ENCODE assay signal across 23 cellular contexts in the genomic region with DNA sequence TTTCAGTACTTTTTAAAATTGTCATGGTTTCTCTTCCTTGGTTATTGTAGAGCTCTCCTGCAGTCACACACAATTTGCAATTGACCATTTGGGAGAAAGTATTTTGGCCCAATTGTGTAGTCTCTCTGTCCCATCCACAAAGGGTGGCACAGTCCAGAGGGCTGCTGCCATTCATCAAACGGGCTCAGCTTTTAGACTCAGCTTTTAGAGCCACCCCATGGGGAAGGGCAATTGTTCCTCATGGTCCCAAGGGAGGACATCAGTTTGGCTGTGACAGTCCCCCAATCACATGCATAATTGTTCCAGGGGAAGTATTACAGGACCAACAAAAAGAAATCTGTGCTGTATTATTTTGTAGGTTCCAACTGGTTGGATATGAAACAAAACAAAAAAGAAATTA.
"Had no signal": no experiment of that assay in that cellular context is flagged by ENCODE, and none has a peak within 500 bp of the region (broad histone marks: within the 10 kb centered on the region; RNA-seq: fewer than 3 reads in every experiment).

No MANE protein-coding gene starts in this region.

- H3K36me3 Mint-ChIP-seq: IgD-negative memory B cell had no signal

- ATAC-seq: K562, Panc1, PC-3 had no signal

- H3K9me3 ChIP-seq: SK-N-SH had no signal

- H3K27ac Mint-ChIP-seq: IgD-negative memory B cell had no signal

- H3K4me3 Mint-ChIP-seq: IgD-negative memory B cell had no signal

- H3K4me3 ChIP-seq: K562 had no signal

- DNase-seq: Kasumi-1; MM.1S; NCI-H1092 treated with DMSO at 0.1 percent for 48 hours; NCI-H1436; NCI-H1694; NCI-H187 treated with DMSO at 0.1 percent for 48 hours; NCI-H2029 treated with DMSO at 0.1 percent for 48 hours; NCI-H2107; NCI-H2227 treated with DMSO at 0.1 percent for 48 hours; NCI-H524; NCI-H526 treated with DMSO at 0.1 percent for 48 hours; NCI-H774; NK-92 treated with Interleukin-12 subunit alpha and Interleukin-12 subunit beta, amount 100 ng/mL, for 24 hours; PC-3; SHP77; SK-N-SH; SW 1271 had no signal

- H3K4me1 Mint-ChIP-seq: IgD-negative memory B cell had no signal

- H3K27ac ChIP-seq: HL-60, KMS-11, RWPE1 had no signal
